11 cellular contexts compared by ENCODE assay signal in genomic region chr22:35649636-35650250, GRCh38. TPM values are rescaled to one million over a fixed set of nuclear protein-coding genes. Genes with fewer than 3 reads are reported as not detected.
DNase-seq lines count a peak whose midpoint lies in the region; ATAC-seq and TF ChIP-seq lines count a peak whose summit lies in the region.
"Had no signal": no experiment of that assay in that cellular context is flagged by ENCODE, and none has a peak within 500 bp of the region (broad histone marks: within the 10 kb centered on the region; RNA-seq: fewer than 3 reads in every experiment).

No MANE protein-coding gene starts in this region.

- CTCF ChIA-PET in GM10248 (lab: Yijun Ruan, JAX) = interaction anchor here (2.1 to 2.7 kb wide), 2 partner anchors 14 to 23 kb away, joined by 7 to 8 read pairs; no protein-coding TSS in a partner anchor

- peak overlapping the region in 9 of 11 experiments; percentile 90 to 97 (median 93); a peak in 15 of 22 replicates for H3K27ac ChIP-seq in BLaER1 treated with 17β-estradiol and CSF1 and Interleukin-3, amounts not matched to agents 10 nM and 100 nM
- H3K27ac ChIP-seq in KOPT-K1 (ENCODE audit: low read depth, low read length, poor library complexity, severe bottlenecking) (peak overlapping the region; percentile 98), coronary artery (peak overlapping the region in 1 of 2 donors; percentile 30), ovary (peak overlapping the region in 1 of 2 donors; percentile 92)

- peaks cover 4 to 19% (median 16%) of the 10 kb centered on the region in 11 experiments; a peak in 17 of 22 replicates for H3K36me3 ChIP-seq in BLaER1 treated with 17β-estradiol and CSF1 and Interleukin-3, amounts not matched to agents 10 nM and 100 nM
- H3K36me3 ChIP-seq in KOPT-K1 (ENCODE audit: insufficient read depth, low read length) (peaks cover 16% of the 10 kb centered on the region), ovary (no peaks in the 10 kb centered on the region)

- no peaks in the 10 kb centered on the region for H3K27me3 ChIP-seq in BLaER1 treated with 17β-estradiol and CSF1 and Interleukin-3, amounts not matched to agents 10 nM and 100 nM
- H3K27me3 ChIP-seq in ovary = no peaks in the 10 kb centered on the region

- ATAC-seq in GM21381 (IDR thresholded peaks at IDR 0.05; ENCODE audit: unreplicated experiment) = no peak

- peak overlapping the region; percentile 87 to 93 (median 90); a peak in 19 of 22 replicates for H3K9ac ChIP-seq in BLaER1 treated with 17β-estradiol and CSF1 and Interleukin-3, amounts not matched to agents 10 nM and 100 nM

- H4K20me1 ChIP-seq in BLaER1 treated with 17β-estradiol and CSF1 and Interleukin-3, amounts not matched to agents 10 nM and 100 nM = peaks cover 0 to 13% (median 5%) of the 10 kb centered on the region in 11 experiments; a peak in 9 of 22 replicates

- POLR2A ChIA-PET in GM10248 (lab: Yijun Ruan, JAX) = no interaction called here

- DNase-seq in coronary artery (ENCODE audit: low spot score) (no peak), ovary (no peak), dedifferentiated amniotic fluid mesenchymal stem cell (ENCODE audit: extremely low spot score) (no peak), ureter (ENCODE audit: low spot score) (no peak), GM10248 (ENCODE audit: extremely low spot score) (no peak)
- DNase-seq: cortex of kidney, NCI-H446 treated with DMSO at 0.1 percent for 48 hours had no signal

- no peak for TF ChIP-seq POLR2A in ovary (IDR thresholded peaks at IDR 0.05)

- H3K4me2 ChIP-seq in BLaER1 treated with 17β-estradiol and CSF1 and Interleukin-3, amounts not matched to agents 10 nM and 100 nM = peak overlapping the region; percentile 87 to 95 (median 90)

- TF ChIP-seq EP300 in ovary (IDR thresholded peaks at IDR 0.05) = no peak

- H3K4me1 ChIP-seq in BLaER1 treated with 17β-estradiol and CSF1 and Interleukin-3, amounts not matched to agents 10 nM and 100 nM = peaks cover 28 to 47% (median 35%) of the 10 kb centered on the region in 10 experiments
- H3K4me1 ChIP-seq in ovary (ENCODE audit: insufficient read depth) = peaks cover 26% of the 10 kb centered on the region

- H3K4me3 ChIP-seq in BLaER1 treated with 17β-estradiol and CSF1 and Interleukin-3, amounts not matched to agents 10 nM and 100 nM = peak overlapping the region; percentile 71 to 85 (median 76)
- H3K4me3 ChIP-seq in coronary artery (peak overlapping the region; percentile 80), ovary (peak overlapping the region; percentile 82)

- intact Hi-C loops in ovary (cut with DNase I) = loop anchor here in 1 of 4 donors (10.0 kb wide), 1 partner anchor 415 kb away; no protein-coding TSS in a partner anchor

- 32 to 69% (median 45%) methylated on average over 7 of the region's 7 CpGs for WGBS in ovary, 3 donors

- peaks cover 7 to 20% (median 10%) of the 10 kb centered on the region in 11 experiments; a peak in 20 of 22 replicates for H3K9me3 ChIP-seq in BLaER1 treated with 17β-estradiol and CSF1 and Interleukin-3, amounts not matched to agents 10 nM and 100 nM (replicated peaks in 1 of 11)
- peaks cover 15% of the 10 kb centered on the region for H3K9me3 ChIP-seq in KOPT-K1 (ENCODE audit: insufficient read depth, low read length, poor library complexity, severe bottlenecking)
- H3K9me3 ChIP-seq in ovary = no peaks in the 10 kb centered on the region

- TF ChIP-seq CTCF in coronary artery (IDR thresholded peaks at IDR 0.05) = no peak
- TF ChIP-seq CTCF in ovary (IDR thresholded peaks at IDR 0.05) = no peak
- no peak for TF ChIP-seq CTCF in GM10248 (IDR thresholded peaks at IDR 0.05; ENCODE audit: control extremely low read depth, extremely low read depth, low read depth, missing control alignments)

RNA-seq across cellular contexts. Expression of gene APOL6, which starts 1.5 kb away (rescaled TPM):
- 10 to 100 TPM; 11.1 to 34.1 (median 21.4) TPM for total RNA-seq in ovary
- 10 to 100 TPM; 12.6 to 18.6 TPM for polyA plus RNA-seq in ovary
- total RNA-seq in ureter = 37.2 TPM

RNA-seq across cellular contexts. Expression of gene MB, which starts 32.6 kb away (rescaled TPM):
- total RNA-seq in ovary (1 to 10 TPM in 4 of 7 donors, not detected in 3; 1.3 to 3.0 (median 1.7) TPM), ureter (3.4 TPM)
- 1 to 10 TPM; 1.7 to 2.6 TPM for polyA plus RNA-seq in ovary
- total RNA-seq: G401 had no signal
